In the genomic region with DNA sequence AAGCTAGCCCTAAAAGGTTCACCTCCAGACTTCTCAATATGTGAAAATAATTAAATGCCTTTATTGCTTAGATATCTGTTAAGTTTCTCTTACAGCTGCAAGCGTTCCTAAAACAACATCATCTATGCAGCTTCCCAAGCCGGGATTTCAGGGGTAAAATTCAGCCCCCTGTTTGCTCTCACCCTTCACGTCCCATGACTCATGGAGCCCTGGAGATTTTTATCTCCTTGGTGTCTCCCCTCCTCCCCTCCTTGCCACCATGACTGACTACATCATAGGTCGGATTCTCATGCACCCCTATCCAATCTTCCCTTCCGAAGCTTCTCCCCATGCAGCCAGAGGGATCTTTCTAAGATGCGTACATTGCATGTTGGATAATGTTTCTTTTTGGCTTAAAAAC, we compare ENCODE assay signal across 1 cellular context.
TF ChIP-seq lines count a peak whose summit lies in the region.

No MANE protein-coding gene starts in this region.

TF ChIP-seq in K562, 482 proteins besides CTCF, POLR2A, EP300 and RAD21:
- TF ChIP-seq PHF8 (IDR thresholded peaks at IDR 0.05; ENCODE audit: borderline replicate concordance, low read length): no peak
- TF ChIP-seq ZNF253 (CRISPR knock-in tag; conservative IDR thresholded peaks at IDR 0.05): no peak
- peak; percentile 52 for TF ChIP-seq FOSL1 (tag; conservative IDR thresholded peaks at IDR 0.05)
